16 cellular contexts compared by ENCODE assay signal in the genomic region with DNA sequence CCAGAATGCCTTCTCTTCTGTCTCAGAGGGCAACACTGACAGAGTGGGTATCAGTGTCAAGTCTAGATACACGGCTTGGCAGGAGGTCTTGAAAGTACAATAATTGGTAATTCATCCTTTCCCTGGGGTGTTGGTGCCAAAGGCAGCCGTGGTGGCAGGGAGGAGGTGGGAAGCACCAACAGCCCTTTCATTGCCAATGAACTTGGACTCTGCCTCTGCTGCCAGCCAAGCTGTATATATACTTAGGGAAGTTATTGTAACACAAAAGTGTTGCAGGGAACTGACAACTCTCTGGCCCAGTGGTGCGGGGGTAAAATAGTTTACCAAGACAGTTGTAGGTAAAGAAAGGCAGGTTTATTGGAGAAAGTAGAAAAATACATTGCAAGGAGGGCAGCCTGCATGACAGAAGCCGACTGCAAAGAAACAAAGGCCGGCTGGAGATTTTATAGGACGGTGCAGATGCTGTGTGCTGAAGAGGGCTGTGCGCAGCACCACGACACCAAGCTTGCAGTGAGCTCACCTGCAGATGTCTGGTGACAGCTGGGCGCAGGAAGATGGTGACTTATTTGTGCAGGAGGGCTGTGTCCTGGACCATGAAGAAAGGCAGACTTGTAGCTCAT. TPM values are rescaled to one million over a fixed set of nuclear protein-coding genes. Genes with fewer than 3 reads are reported as not detected.
"Had no signal": no experiment of that assay in that cellular context is flagged by ENCODE, and none has a peak within 500 bp of the region (broad histone marks: within the 10 kb centered on the region; RNA-seq: fewer than 3 reads in every experiment).

No MANE protein-coding gene starts in this region.

- H3K4me1 Mint-ChIP-seq: activated CD4-positive, alpha-beta memory T cell treated with anti-CD3 and anti-CD28 coated beads, Interleukin-2, amount 10 ng/mL, durations not matched to agents 7 days and 5 days; stimulated activated naive B cell treated with anti-CD40 and anti-IgM and Interleukin-4, amounts not matched to agents 10 μg/mL and 1 μg/mL and 100 μg/mL, for 72 hours had no signal

- H3K27ac Mint-ChIP-seq: activated CD4-positive, alpha-beta memory T cell treated with anti-CD3 and anti-CD28 coated beads, Interleukin-2, amount 10 ng/mL, durations not matched to agents 7 days and 5 days; activated naive CD4-positive, alpha-beta T cell treated with anti-CD3 and anti-CD28 coated beads, Interleukin-2, amount 50 U/mL, for 72 hours; nephron; stimulated activated naive B cell treated with anti-CD40 and anti-IgM and Interleukin-4, amounts not matched to agents 10 μg/mL and 1 μg/mL and 100 μg/mL, for 72 hours had no signal

- H3K9me3 Mint-ChIP-seq: activated CD4-positive, alpha-beta memory T cell treated with anti-CD3 and anti-CD28 coated beads, Interleukin-2, amount 10 ng/mL, durations not matched to agents 7 days and 5 days had no signal

- H3K27me3 ChIP-seq: tibial artery, uterus had no signal

- H3K36me3 Mint-ChIP-seq: stimulated activated naive B cell treated with anti-CD40 and anti-IgM and Interleukin-4, amounts not matched to agents 10 μg/mL and 1 μg/mL and 100 μg/mL, for 72 hours had no signal

- H3K4me3 Mint-ChIP-seq: activated CD4-positive, alpha-beta memory T cell treated with anti-CD3 and anti-CD28 coated beads, Interleukin-2, amount 10 ng/mL, durations not matched to agents 7 days and 5 days; nephron; stimulated activated naive B cell treated with anti-CD40 and anti-IgM and Interleukin-4, amounts not matched to agents 10 μg/mL and 1 μg/mL and 100 μg/mL, for 72 hours had no signal

- H3K9me3 ChIP-seq: tibial artery, uterus had no signal

- H3K4me1 ChIP-seq: left ventricle myocardium inferior, tibial artery, uterus had no signal

- ATAC-seq: activated naive CD4-positive, alpha-beta T cell treated with anti-CD3 and anti-CD28 coated beads, Interleukin-2, amount 50 U/mL, for 72 hours; esophagus mucosa; stimulated activated naive B cell treated with anti-CD40 and anti-IgM and Interleukin-4, amounts not matched to agents 10 μg/mL and 1 μg/mL and 100 μg/mL, for 72 hours had no signal

- H3K27ac ChIP-seq: cardiac muscle cell, left ventricle myocardium inferior, tibial artery, uterus, WERI-Rb-1 had no signal

- DNase-seq: activated CD4-positive, alpha-beta memory T cell treated with anti-CD3 and anti-CD28 coated beads, Interleukin-2, amount 10 ng/mL, durations not matched to agents 7 days and 5 days; activated gamma-delta T cell; left ventricle myocardium inferior; nucleus accumbens; posterior cingulate gyrus; retina; stimulated activated CD4-positive, alpha-beta T cell treated with anti-CD3 and anti-CD28 coated beads, Interleukin-4, amount 100 ng/mL, for 1 hour; stimulated activated naive B cell treated with anti-CD40 and anti-IgM and Interleukin-4, amounts not matched to agents 10 μg/mL and 1 μg/mL and 100 μg/mL, for 72 hours; T1000; uterus; WERI-Rb-1 had no signal

RNA-seq across cellular contexts. Expression of gene FAM3D, which starts 4.0 kb away (rescaled TPM):
- total RNA-seq: activated CD4-positive, alpha-beta memory T cell treated with anti-CD3 and anti-CD28 coated beads, Interleukin-2, amount 10 ng/mL, durations not matched to agents 7 days and 5 days; activated naive CD4-positive, alpha-beta T cell treated with anti-CD3 and anti-CD28 coated beads, Interleukin-2, amount 50 U/mL, for 72 hours had no signal
